In the genomic region with DNA sequence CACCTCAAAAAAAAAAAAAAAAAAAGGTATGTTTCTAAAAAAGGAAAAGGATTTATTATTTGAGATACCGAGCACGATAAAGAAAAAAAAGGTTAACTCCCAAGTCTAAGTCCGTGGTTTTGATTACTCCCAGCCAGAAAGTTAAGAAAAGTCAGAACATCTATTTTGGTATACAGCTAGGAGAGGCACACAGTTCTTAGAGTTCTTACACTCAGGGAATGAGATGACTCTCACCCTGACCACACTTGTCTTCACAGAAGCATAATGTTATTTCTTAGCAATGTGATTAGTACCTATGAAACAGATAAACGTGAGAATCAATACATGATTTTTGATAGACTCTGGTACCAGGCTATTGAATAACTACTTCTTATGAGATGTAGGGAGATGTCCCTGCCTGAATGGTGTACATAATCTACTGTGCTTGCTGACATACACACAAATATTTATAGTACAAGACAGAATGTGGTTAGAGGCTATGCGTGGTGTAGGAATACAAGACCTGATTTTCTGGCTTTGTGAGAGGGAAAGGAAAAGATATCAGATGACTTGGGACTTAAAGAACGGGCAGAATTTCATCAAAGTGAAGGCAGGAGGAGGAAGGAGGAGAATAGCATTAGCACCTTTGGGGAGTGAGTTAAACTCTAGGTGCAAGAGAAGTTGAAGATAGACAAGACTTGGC, we compare ENCODE assay signal across 19 cellular contexts. TPM values are rescaled to one million over a fixed set of nuclear protein-coding genes. Genes with fewer than 3 reads are reported as not detected.
A peak's percentile ranks its signal among the peaks of the same experiment; 100 is the strongest.
DNase-seq lines count a peak whose midpoint lies in the region; ATAC-seq and TF ChIP-seq lines count a peak whose summit lies in the region.
"Had no signal": no experiment of that assay in that cellular context is flagged by ENCODE, and none has a peak within 500 bp of the region (broad histone marks: within the 10 kb centered on the region; RNA-seq: fewer than 3 reads in every experiment).

No MANE protein-coding gene starts in this region.

- no peaks in the 10 kb centered on the region for H3K36me3 ChIP-seq in mucosa of stomach (ENCODE audit: control insufficient read depth, insufficient read depth, low read length)
- H3K36me3 ChIP-seq in vagina: no peaks in the 10 kb centered on the region

- H3K4me1 ChIP-seq in mucosa of stomach (ENCODE audit: control insufficient read depth, insufficient read depth, low read length): peaks cover 74% of the 10 kb centered on the region
- H3K4me1 ChIP-seq in vagina: peaks cover 22% of the 10 kb centered on the region

- H3K27ac ChIP-seq in vagina: peak overlapping the region; percentile 18

- in situ Hi-C loops in T47D (cut with HindIII; ENCODE audit: low pct_unique_long_range_greater_than_20kb, low sequenced_read_pairs): no loop called here

- no peak overlapping the region for H3K27ac Mint-ChIP-seq in MCF 10A (ENCODE audit: low read depth, unreplicated experiment)

- intact Hi-C loops in MCF 10A (cut with micrococcal nuclease): no loop called here
- intact Hi-C loops in vagina (cut with DNase I): no loop called here

- DNase-seq in T47D (ENCODE audit: low read depth in 1 of 2, low spot score in 1 of 2) (peak; percentile 25 to 96), MCF 10A (ENCODE audit: unreplicated experiment) (no peak), amniotic epithelial cell (ENCODE audit: low read depth) (peak; percentile 57), vagina (ENCODE audit: extremely low spot score in 2 of 2) (no peak), epidermal melanocyte (ENCODE audit: insufficient read length, low spot score) (no peak)
- DNase-seq: activated CD8-positive, alpha-beta memory T cell treated with anti-CD3 and anti-CD28 coated beads, Interleukin-2, amount 50 U/mL, for 4 hours; anterior cingulate cortex; DND-41; effector memory CD4-positive, alpha-beta T cell; heart left ventricle; NCI-H1694 treated with DMSO at 0.1 percent for 48 hours; NCI-H748 treated with DMSO at 0.1 percent for 48 hours; nucleus accumbens; Right ventricle myocardium superior; stimulated activated CD4-positive, alpha-beta T cell treated with anti-CD3 and anti-CD28 coated beads, Interleukin-12 subunit alpha, Interleukin-12 subunit beta, amount 100 ng/mL, for 4 hours had no signal

- H3K36me3 Mint-ChIP-seq in MCF 10A (ENCODE audit: insufficient read depth, unreplicated experiment): peaks cover 16% of the 10 kb centered on the region

- CTCF ChIA-PET in MCF 10A (lab: Yijun Ruan, JAX): no interaction called here

- TF ChIP-seq CTCF in MCF 10A (IDR thresholded peaks at IDR 0.05; ENCODE audit: unreplicated experiment) (no peak), vagina (IDR thresholded peaks at IDR 0.05) (no peak)

- peak overlapping the region; percentile 1 for H3K9ac ChIP-seq in mucosa of stomach (ENCODE audit: low read length)

- no peaks in the 10 kb centered on the region for H3K9me3 ChIP-seq in mucosa of stomach (ENCODE audit: control insufficient read depth, low read length)
- H3K9me3 ChIP-seq in vagina: no peaks in the 10 kb centered on the region
- H3K9me3 ChIP-seq: heart left ventricle had no signal

- BruUV-seq in MCF 10A (replicated peaks; lab: Mats Ljungman, UMichigan): no TSS peak

- no peaks in the 10 kb centered on the region for H3K27me3 Mint-ChIP-seq in MCF 10A (ENCODE audit: insufficient read depth, unreplicated experiment)

- H3K4me3 ChIP-seq in mucosa of stomach (ENCODE audit: low read length) (no peak overlapping the region), vagina (no peak overlapping the region)
- H3K4me3 ChIP-seq: heart left ventricle had no signal

- peaks cover 23% of the 10 kb centered on the region for H3K4me1 Mint-ChIP-seq in MCF 10A (ENCODE audit: insufficient read depth, unreplicated experiment)

- no peak for TF ChIP-seq POLR2A in vagina (IDR thresholded peaks at IDR 0.05)

- H3K27me3 ChIP-seq in mucosa of stomach (ENCODE audit: control insufficient read depth, insufficient read depth, low read length): no peaks in the 10 kb centered on the region
- no peaks in the 10 kb centered on the region for H3K27me3 ChIP-seq in vagina
- H3K27me3 ChIP-seq: heart left ventricle had no signal

- H3K9me3 Mint-ChIP-seq in MCF 10A (ENCODE audit: unreplicated experiment): no peaks in the 10 kb centered on the region

- POLR2A ChIA-PET in MCF 10A (lab: Yijun Ruan, JAX): interaction anchor here (1.0 to 1.8 kb wide), 2 partner anchors 10 to 32 kb away, joined by 4 read pairs; a partner anchor contains a TSS

- ATAC-seq in GM21717 (IDR thresholded peaks at IDR 0.05; ENCODE audit: unreplicated experiment) (no peak), GM18870 (IDR thresholded peaks at IDR 0.05; ENCODE audit: unreplicated experiment) (no peak)
- ATAC-seq: heart left ventricle, left lobe of liver had no signal

- no peak overlapping the region for H3K4me3 Mint-ChIP-seq in MCF 10A (ENCODE audit: unreplicated experiment)

RNA-seq across cellular contexts. Expression of a gene that starts 31.6 kb away (rescaled TPM):
- total RNA-seq in MCF 10A (2022): 65.5 and 86.0 TPM in 2 replicates
- 99.2 TPM for total RNA-seq in vagina

Comparison
In these comparisons a context has a peak if more than half of its experiments do, and no peak if none do; other contexts are left out.
1. DNase-seq: peak in T47D (2 of 2) and amniotic epithelial cell (single experiment); none in MCF 10A (single experiment), vagina (0 of 2) and epidermal melanocyte (single experiment).